In genomic region chr4:40622913-40623312, GRCh38 we compare ENCODE assay signal across 13 cellular contexts. TPM values are rescaled to one million over a fixed set of nuclear protein-coding genes. Genes with fewer than 3 reads are reported as not detected.
DNase-seq lines count a peak whose midpoint lies in the region; ATAC-seq, FAIRE-seq and TF ChIP-seq lines count a peak whose summit lies in the region.
"Had no signal": no experiment of that assay in that cellular context is flagged by ENCODE, and none has a peak within 500 bp of the region (broad histone marks: within the 10 kb centered on the region; RNA-seq: fewer than 3 reads in every experiment).

No MANE protein-coding gene starts in this region.

- TF ChIP-seq RAD21 in GM12878 (IDR thresholded peaks at IDR 0.05; ENCODE audit: insufficient read depth, low read depth, low read length), result peak; percentile 15; the same call in 1 of the 2 replicates

- H3K4me2 ChIP-seq in GM12878 (ENCODE audit: control insufficient read depth, insufficient read depth), result peak overlapping the region; percentile 64

- peak overlapping the region; percentile 92 for H3K27ac Mint-ChIP-seq in stimulated activated naive B cell treated with anti-CD40 and anti-IgM and Interleukin-4, amounts not matched to agents 10 μg/mL and 1 μg/mL and 100 μg/mL, for 72 hours
- H3K27ac Mint-ChIP-seq: activated CD8-positive, alpha-beta T cell treated with anti-CD3 and anti-CD28 coated beads for 36 hours had no signal

- no peaks in the 10 kb centered on the region for H4K20me1 ChIP-seq in GM12878 (ENCODE audit: control insufficient read depth, insufficient read depth)

- peak overlapping the region; percentile 58 for H3K4me3 ChIP-seq in GM12878
- H3K4me3 ChIP-seq in uterus, result no peak overlapping the region
- no peak overlapping the region for H3K4me3 ChIP-seq in heart left ventricle
- no peak overlapping the region for H3K4me3 ChIP-seq in right atrium auricular region
- H3K4me3 ChIP-seq: skin epidermis had no signal

- no peak overlapping the region for H2AFZ ChIP-seq in GM12878 (ENCODE audit: control insufficient read depth, low read depth, low read length)

- peaks cover 94% of the 10 kb centered on the region for H3K79me2 ChIP-seq in GM12878 (ENCODE audit: control insufficient read depth, insufficient read depth, low read length)

- SMC1A ChIA-PET in GM12878 (lab: Charles Lee; ENCODE audit: uncharacterized antibody, unreplicated experiment), result interaction anchor here (0.8 to 12.9 kb wide), 19 partner anchors 8 to 564 kb away, joined by 3 to 215 read pairs (median 5); no protein-coding TSS in a partner anchor

- 34% methylated on average over 6 of the region's 6 CpGs for WGBS in GM12878 (ENCODE audit: insufficient coverage, insufficient replicate concordance, low lambda C conversion rate, missing lambda C conversion rate)
- WGBS in heart left ventricle, 4 donors, result 68 to 80% (median 75%) methylated on average over 6 of the region's 6 CpGs

- in situ Hi-C loops in GM12878 (cut with MboI), result no loop called here

- DNase-seq in NCI-H2029 (lab: John Stamatoyannopoulos, UW) (peak; percentile 42), NCI-H2029 treated with DMSO at 0.1 percent for 48 hours (lab: John Stamatoyannopoulos, UW) (no peak), GM12878 (ENCODE audit: low read depth, low spot score) (peak; percentile 81), uterus (no peak), heart left ventricle (no peak), right atrium auricular region (ENCODE audit: low spot score) (no peak)
- DNase-seq in stimulated activated naive B cell treated with anti-CD40 and anti-IgM and Interleukin-4, amounts not matched to agents 10 μg/mL and 1 μg/mL and 100 μg/mL, for 72 hours, result no peak
- DNase-seq: 8988T, amygdala, NCI-H226 had no signal

- no peak for FAIRE-seq in GM12878 (lab: Jason Lieb, UNC)

- peaks cover 7 to 13% of the 10 kb centered on the region in 2 donors for H3K27me3 Mint-ChIP-seq in stimulated activated naive B cell treated with anti-CD40 and anti-IgM and Interleukin-4, amounts not matched to agents 10 μg/mL and 1 μg/mL and 100 μg/mL, for 72 hours

- no peak overlapping the region for H3K4me3 Mint-ChIP-seq in stimulated activated naive B cell treated with anti-CD40 and anti-IgM and Interleukin-4, amounts not matched to agents 10 μg/mL and 1 μg/mL and 100 μg/mL, for 72 hours
- H3K4me3 Mint-ChIP-seq: activated CD8-positive, alpha-beta T cell treated with anti-CD3 and anti-CD28 coated beads for 36 hours had no signal

- H3K36me3 ChIP-seq in GM12878 (ENCODE audit: control insufficient read depth in 2 of 2, insufficient read depth in 2 of 2, low read length in 1 of 2) (peaks cover 0 to 9% of the 10 kb centered on the region in 2 experiments; a peak in 3 of 4 replicates), uterus (no peaks in the 10 kb centered on the region), heart left ventricle (no peaks in the 10 kb centered on the region), right atrium auricular region (no peaks in the 10 kb centered on the region)

- peak; percentile 32 for ATAC-seq in HG02981 (IDR thresholded peaks at IDR 0.05; ENCODE audit: unreplicated experiment)
- ATAC-seq in GM12878, result peak; percentile 55
- no peak for ATAC-seq in stimulated activated naive B cell treated with anti-CD40 and anti-IgM and Interleukin-4, amounts not matched to agents 10 μg/mL and 1 μg/mL and 100 μg/mL, for 72 hours (replicated peaks)
- ATAC-seq in heart left ventricle, result no peak
- ATAC-seq: activated CD8-positive, alpha-beta T cell treated with anti-CD3 and anti-CD28 coated beads for 36 hours had no signal

- BruUV-seq in GM12878 (replicated peaks; lab: Mats Ljungman, UMichigan), result no TSS peak

- H3K9me3 ChIP-seq in GM12878 (replicated peaks; ENCODE audit: control insufficient read depth, insufficient read depth, low read length), result no peaks in the 10 kb centered on the region
- no peaks in the 10 kb centered on the region for H3K9me3 ChIP-seq in uterus
- no peaks in the 10 kb centered on the region for H3K9me3 ChIP-seq in heart left ventricle
- H3K9me3 ChIP-seq in right atrium auricular region, result no peaks in the 10 kb centered on the region

- peaks cover 8 to 24% of the 10 kb centered on the region in 2 donors for H3K36me3 Mint-ChIP-seq in stimulated activated naive B cell treated with anti-CD40 and anti-IgM and Interleukin-4, amounts not matched to agents 10 μg/mL and 1 μg/mL and 100 μg/mL, for 72 hours

- peak overlapping the region; percentile 56 for H3K9ac ChIP-seq in GM12878 (ENCODE audit: control insufficient read depth, insufficient read depth, low read length)

- POLR2A ChIA-PET in GM12878 (lab: Charles Lee), result interaction anchor here (0.6 to 3.3 kb wide), 7 partner anchors 11 to 63 kb away, joined by 3 to 15 read pairs (median 5); no protein-coding TSS in a partner anchor

- H3K27me3 ChIP-seq in GM12878 (replicated peaks in 1 of 2; ENCODE audit: control insufficient read depth in 2 of 2, insufficient read depth in 2 of 2, low read length in 1 of 2) (no peaks in the 10 kb centered on the region), uterus (no peaks in the 10 kb centered on the region), heart left ventricle (peaks cover 0 to 32% (median 7%) of the 10 kb centered on the region in 9 donors), right atrium auricular region (no peaks in the 10 kb centered on the region)

- H3K4me1 ChIP-seq in GM12878 (ENCODE audit: control insufficient read depth, insufficient read depth, low read length) (peaks cover 38% of the 10 kb centered on the region), uterus (no peaks in the 10 kb centered on the region), heart left ventricle (peaks cover 0 to 47% (median 0%) of the 10 kb centered on the region in 12 donors), right atrium auricular region (no peaks in the 10 kb centered on the region)

- TF ChIP-seq CTCF in GM12878 (IDR thresholded peaks at IDR 0.05 in 2 of 3, conservative IDR thresholded peaks at IDR 0.05 in 1 of 3; ENCODE audit: control insufficient read depth in 2 of 3, extremely low read depth in 1 of 3, insufficient read depth in 1 of 3, low read depth in 3 of 3, low read length in 3 of 3) (peak in 1 of 3 experiments; percentile 12; a peak in 2 of 6 replicates), uterus (IDR thresholded peaks at IDR 0.05) (no peak), heart left ventricle (IDR thresholded peaks at IDR 0.05) (no peak), right atrium auricular region (IDR thresholded peaks at IDR 0.05) (no peak)

- peaks cover 4 to 5% of the 10 kb centered on the region in 2 donors for H3K9me3 Mint-ChIP-seq in stimulated activated naive B cell treated with anti-CD40 and anti-IgM and Interleukin-4, amounts not matched to agents 10 μg/mL and 1 μg/mL and 100 μg/mL, for 72 hours
- H3K9me3 Mint-ChIP-seq: activated CD8-positive, alpha-beta T cell treated with anti-CD3 and anti-CD28 coated beads for 36 hours had no signal

- H3K27ac ChIP-seq in GM12878 (ENCODE audit: control insufficient read depth, insufficient read depth) (peak overlapping the region; percentile 93), uterus (no peak overlapping the region), heart left ventricle (peak overlapping the region in 1 of 12 donors; percentile 70), right atrium auricular region (no peak overlapping the region)

- TF ChIP-seq EP300 in GM12878 (IDR thresholded peaks at IDR 0.05; ENCODE audit: borderline replicate concordance in 1 of 2, control insufficient read depth in 1 of 2, low read depth in 2 of 2, low read length in 2 of 2), result no peak; a peak in 1 of 4 replicates

- intact Hi-C loops in GM12878 (cut with micrococcal nuclease; ENCODE audit: unreplicated experiment), result loop anchor here (1.0 to 10.0 kb wide), 8 partner anchors 33 to 426 kb away; partner anchors contain the start of gene RHOH
- intact Hi-C loops in uterus (cut with DNase I; ENCODE audit: low total_unique reads), result no loop called here
- intact Hi-C loops in heart left ventricle (cut with DNase I), result no loop called here

- H3K4me1 Mint-ChIP-seq in stimulated activated naive B cell treated with anti-CD40 and anti-IgM and Interleukin-4, amounts not matched to agents 10 μg/mL and 1 μg/mL and 100 μg/mL, for 72 hours, result peaks cover 28 to 40% of the 10 kb centered on the region in 2 donors

- CTCF ChIA-PET in GM12878 (lab: Yijun Ruan, JAX), result interaction anchor here (0.6 to 2.1 kb wide), 12 partner anchors 41 to 298 kb away, joined by 3 to 9 read pairs (median 4); no protein-coding TSS in a partner anchor

- RAD21 ChIA-PET in GM12878 (lab: Charles Lee; ENCODE audit: unreplicated experiment), result interaction anchor here (0.8 to 3.5 kb wide), 16 partner anchors 9 to 423 kb away, joined by 3 to 26 read pairs (median 6); no protein-coding TSS in a partner anchor

- TF ChIP-seq POLR2A in GM12878 (IDR thresholded peaks at IDR 0.05; ENCODE audit: low read depth, low read length), result no peak
- TF ChIP-seq POLR2A in uterus (IDR thresholded peaks at IDR 0.05), result no peak
- no peak for TF ChIP-seq POLR2A in heart left ventricle (IDR thresholded peaks at IDR 0.05)

RNA-seq across cellular contexts. Expression of gene RBM47, which starts 6.8 kb away (rescaled TPM):
- 158 and 160 TPM in 2 replicates for total RNA-seq in GM12878 (2013; cell fraction: nucleolus; rRNA removed)
- total RNA-seq in GM12878 (2014; rRNA removed) (40.6 and 43.1 TPM in 2 replicates), GM12878 (2014; rRNA removed; fragmentation: Illumina TruSeq; extraction: Trizol) (23.7 and 24.4 TPM in 2 replicates), GM12878 (2021) (43.0 and 45.0 TPM in 2 replicates), uterus (10 to 100 TPM in 1 of 4 donors, 1 to 10 TPM in 3; 3.8 to 22.3 (median 6.8) TPM), heart left ventricle (10 to 100 TPM in 2 of 9 donors, 1 to 10 TPM in 6, under 1 TPM in 1; 1.00 to 29.9 (median 3.8) TPM), right atrium auricular region (10 to 100 TPM in 1 of 2 donors, 1 to 10 TPM in 1; 4.4 to 13.7 TPM)
- 12.4 TPM for polyA plus RNA-seq in GM12878 (2011; ENCODE audit: low read depth)
- polyA plus RNA-seq in GM12878 (2011; rRNA removed) (21.8 and 23.6 TPM in 2 replicates), GM12878 (2014; fragmentation: Illumina TruSeq; extraction: Trizol) (16.9 and 18.1 TPM in 2 replicates), GM12878 (2014; fragmentation: Nextera tagmentation; extraction: Ambion mirVana) (10 to 100 TPM in 1 of 2 experiments, 1 to 10 TPM in 1; 7.9 to 10.1 TPM), GM12878 (2014; rRNA removed) (33.6 and 37.1 TPM in 2 replicates), GM12878 (2016; fragmentation: Nextera tagmentation; extraction: Ambion mirVana) (10 to 100 TPM; 40.5 to 40.6 TPM), heart left ventricle (under 1 TPM; 0.50 to 0.91 TPM)
- 25.9 and 36.2 TPM in 2 replicates for polyA plus RNA-seq in GM12878 (2011; cell fraction: cytosol; rRNA removed)
- polyA plus RNA-seq in GM12878 (2011; cell fraction: nucleus; rRNA removed), result 29.5 and 41.9 TPM in 2 replicates
- polyA plus RNA-seq in GM12878 (2012), result 12.3 and 16.9 TPM in 2 replicates
- 32.3 and 53.0 TPM in 2 replicates for polyA minus RNA-seq in GM12878 (2011; rRNA and poly(A)+ RNA removed)
- 22.3 and 26.3 TPM in 2 replicates for polyA minus RNA-seq in GM12878 (2011; cell fraction: cytosol; rRNA and poly(A)+ RNA removed)
- 31.8 and 53.8 TPM in 2 replicates for polyA minus RNA-seq in GM12878 (2011; cell fraction: nucleus; rRNA and poly(A)+ RNA removed)

Comparison
In these comparisons a context has a peak if more than half of its experiments do, and no peak if none do; other contexts are left out.
1. DNase-seq: peak in NCI-H2029 (single experiment) and GM12878 (single experiment); none in NCI-H2029 treated with DMSO at 0.1 percent for 48 hours (single experiment), stimulated activated naive B cell treated with anti-CD40 and anti-IgM and Interleukin-4, amounts not matched to agents 10 μg/mL and 1 μg/mL and 100 μg/mL, for 72 hours (single experiment), uterus (0 of 2), heart left ventricle (0 of 5) and right atrium auricular region (single experiment).
2. ATAC-seq: peak in HG02981 (single experiment) and GM12878 (single experiment); none in stimulated activated naive B cell treated with anti-CD40 and anti-IgM and Interleukin-4, amounts not matched to agents 10 μg/mL and 1 μg/mL and 100 μg/mL, for 72 hours (0 of 2) and heart left ventricle (0 of 4).